Comparison of ENCODE assay signal across 9 cellular contexts in the genomic region with DNA sequence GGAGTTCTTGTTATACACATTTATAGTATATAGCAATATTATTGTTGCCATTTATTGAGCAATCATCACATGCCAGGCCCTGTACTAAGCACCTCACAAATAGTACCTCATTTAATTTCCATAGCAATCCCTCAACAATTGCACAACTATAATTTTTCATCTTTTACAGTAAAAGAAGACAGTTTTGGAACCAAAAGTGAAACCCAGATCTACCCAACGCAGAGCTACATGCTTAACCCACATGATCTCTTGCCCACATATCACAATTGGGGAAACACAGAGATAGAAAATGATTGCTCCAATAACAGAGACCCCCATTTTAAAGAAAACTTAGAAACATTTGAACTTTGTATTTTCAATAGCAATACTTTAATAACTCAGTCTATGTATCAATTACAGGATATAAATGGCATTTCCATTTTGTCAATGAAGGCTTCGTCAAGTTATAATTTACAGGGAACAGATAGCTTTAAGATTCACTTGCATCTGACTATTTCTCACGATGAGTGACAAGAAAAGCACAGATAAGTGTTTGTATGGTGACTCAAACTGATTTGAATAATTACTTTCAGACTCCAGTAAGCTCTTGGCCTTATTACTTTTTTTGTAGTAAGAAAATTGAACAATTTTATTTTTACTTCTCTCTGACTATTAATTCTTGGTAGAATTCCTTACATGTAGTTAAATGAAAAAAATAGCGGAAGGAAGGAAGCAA. TPM values are rescaled to one million over a fixed set of nuclear protein-coding genes. Genes with fewer than 3 reads are reported as not detected.
DNase-seq lines count a peak whose midpoint lies in the region; ATAC-seq, FAIRE-seq and TF ChIP-seq lines count a peak whose summit lies in the region.
"Had no signal": no experiment of that assay in that cellular context is flagged by ENCODE, and none has a peak within 500 bp of the region (broad histone marks: within the 10 kb centered on the region; RNA-seq: fewer than 3 reads in every experiment).

No MANE protein-coding gene starts in this region.

- no peaks in the 10 kb centered on the region for H3K36me3 Mint-ChIP-seq in activated CD8-positive, alpha-beta memory T cell treated with anti-CD3 and anti-CD28 coated beads, Interleukin-2, amount 10 ng/mL, durations not matched to agents 7 days and 5 days
- no peaks in the 10 kb centered on the region for H3K36me3 Mint-ChIP-seq in T-helper 2 cell treated with Interferon-gamma antibody and Interleukin-4, amounts not matched to agents 5 μg/mL and 100 μg/mL, for 36 hours (ENCODE audit: low read depth)

- 57% methylated on average over 4 of the region's 4 CpGs for WGBS in HepG2 (ENCODE audit: low lambda C conversion rate)

- peak; percentile 55 for ATAC-seq in activated CD8-positive, alpha-beta memory T cell treated with anti-CD3 and anti-CD28 coated beads, Interleukin-2, amount 10 ng/mL, durations not matched to agents 7 days and 5 days
- ATAC-seq in HG03025 (IDR thresholded peaks at IDR 0.05; ENCODE audit: low FRiP score, unreplicated experiment) (peak; percentile 72), HepG2 (no peak)

- no peak for DNase-seq in activated CD8-positive, alpha-beta memory T cell treated with anti-CD3 and anti-CD28 coated beads, Interleukin-2, amount 10 ng/mL, durations not matched to agents 7 days and 5 days
- no peak for DNase-seq in activated CD8-positive, alpha-beta memory T cell treated with anti-CD3 and anti-CD28 coated beads, Interleukin-2, amount 50 U/mL, for 4 hours
- no peak for DNase-seq in T-helper 2 cell treated with Interferon-gamma antibody and Interleukin-4, amounts not matched to agents 5 μg/mL and 100 μg/mL, for 36 hours (ENCODE audit: low spot score)
- DNase-seq in NCI-H1930 (lab: John Stamatoyannopoulos, UW) = no peak
- DNase-seq in activated gamma-delta T cell (lab: John Stamatoyannopoulos, UW) = no peak
- no peak for DNase-seq in HepG2 (ENCODE audit: low spot score)
- DNase-seq: NCI-H226 had no signal

- intact Hi-C loops in HepG2 (cut with micrococcal nuclease; ENCODE audit: unreplicated experiment) = no loop called here

- no peak overlapping the region for H2AFZ ChIP-seq in HepG2 (ENCODE audit: low read length)

- FAIRE-seq in HepG2 (lab: Jason Lieb, UNC) = no peak

- H3K27ac ChIP-seq in subcutaneous abdominal adipose tissue (ENCODE audit: low read depth, low read length) = peak overlapping the region; percentile 80
- H3K27ac ChIP-seq in HepG2 (ENCODE audit: extremely low read length, insufficient read depth, low read length) = no peak overlapping the region

- no peaks in the 10 kb centered on the region for H3K27me3 Mint-ChIP-seq in activated CD8-positive, alpha-beta memory T cell treated with anti-CD3 and anti-CD28 coated beads, Interleukin-2, amount 10 ng/mL, durations not matched to agents 7 days and 5 days
- H3K27me3 Mint-ChIP-seq in T-helper 2 cell treated with Interferon-gamma antibody and Interleukin-4, amounts not matched to agents 5 μg/mL and 100 μg/mL, for 36 hours (ENCODE audit: low read depth) = no peaks in the 10 kb centered on the region

- no peaks in the 10 kb centered on the region for H4K20me1 ChIP-seq in HepG2 (ENCODE audit: insufficient read depth, low read length)

- H3K9me3 ChIP-seq in subcutaneous abdominal adipose tissue (ENCODE audit: control insufficient read depth in 5 of 5, low read length in 5 of 5) = no peaks in the 10 kb centered on the region
- H3K9me3 ChIP-seq in HepG2 (ENCODE audit: low read length) = no peaks in the 10 kb centered on the region

- POLR2A ChIA-PET in HepG2 (lab: Yijun Ruan, JAX) = no interaction called here

- H3K4me1 Mint-ChIP-seq in activated CD8-positive, alpha-beta memory T cell treated with anti-CD3 and anti-CD28 coated beads, Interleukin-2, amount 10 ng/mL, durations not matched to agents 7 days and 5 days = no peaks in the 10 kb centered on the region
- H3K4me1 Mint-ChIP-seq in T-helper 2 cell treated with Interferon-gamma antibody and Interleukin-4, amounts not matched to agents 5 μg/mL and 100 μg/mL, for 36 hours (ENCODE audit: low read depth) = peaks cover 9% of the 10 kb centered on the region

- peak overlapping the region; percentile 22 for H3K27ac Mint-ChIP-seq in activated CD8-positive, alpha-beta memory T cell treated with anti-CD3 and anti-CD28 coated beads, Interleukin-2, amount 10 ng/mL, durations not matched to agents 7 days and 5 days
- peak overlapping the region; percentile 24 for H3K27ac Mint-ChIP-seq in T-helper 2 cell treated with Interferon-gamma antibody and Interleukin-4, amounts not matched to agents 5 μg/mL and 100 μg/mL, for 36 hours

- H3K4me3 ChIP-seq in subcutaneous abdominal adipose tissue (ENCODE audit: low read depth in 1 of 5, low read length in 5 of 5) (peak overlapping the region in 4 of 5 donors; percentile 6 to 52 (median 37)), HepG2 (replicated peaks in 1 of 3; ENCODE audit: insufficient read depth in 1 of 3, low read depth in 2 of 3, low read length in 3 of 3) (no peak overlapping the region)

- no peak for TF ChIP-seq CTCF in HepG2 (CRISPR knock-in tag; IDR thresholded peaks at IDR 0.05)

- CTCF ChIA-PET in activated CD8-positive, alpha-beta memory T cell treated with anti-CD3 and anti-CD28 coated beads, Interleukin-2, amount 10 ng/mL, durations not matched to agents 7 days and 5 days (lab: Charles Lee) = no interaction called here
- CTCF ChIA-PET in HepG2 (lab: Yijun Ruan, JAX; ENCODE audit: low intra/inter-chr PET ratio, low total read pairs) = no interaction called here

- no peak overlapping the region for H3K4me2 ChIP-seq in HepG2 (ENCODE audit: low read depth, low read length)

- in situ Hi-C loops in HepG2 (cut with HindIII; ENCODE audit: extremely low pct_ligation_motif_present, low pct_unique_long_range_greater_than_20kb) = no loop called here

- no peak for TF ChIP-seq EP300 in HepG2 (IDR thresholded peaks at IDR 0.05; ENCODE audit: low read depth in 2 of 2, low read length in 2 of 2)
- TF ChIP-seq EP300 in HepG2 (CRISPR knock-in tag; IDR thresholded peaks at IDR 0.05; ENCODE audit: borderline replicate concordance) = no peak

- TF ChIP-seq RAD21 in HepG2 (CRISPR knock-in tag; IDR thresholded peaks at IDR 0.05) = no peak

- TF ChIP-seq POLR2A in HepG2 (IDR thresholded peaks at IDR 0.05; ENCODE audit: insufficient read depth in 1 of 2, low read depth in 2 of 2, low read length in 2 of 2) = no peak

- H3K79me2 ChIP-seq in HepG2 (ENCODE audit: insufficient read depth, low read length) = no peaks in the 10 kb centered on the region

- peaks cover 0 to 8% (median 4%) of the 10 kb centered on the region in 5 donors for H3K4me1 ChIP-seq in subcutaneous abdominal adipose tissue (ENCODE audit: control insufficient read depth in 5 of 5, insufficient read depth in 5 of 5, low read length in 5 of 5)
- H3K4me1 ChIP-seq in HepG2 (ENCODE audit: insufficient read depth, low read length) = no peaks in the 10 kb centered on the region

- BruUV-seq in HepG2 (replicated peaks; lab: Mats Ljungman, UMichigan) = no TSS peak

- H3K36me3 ChIP-seq in subcutaneous abdominal adipose tissue (ENCODE audit: control insufficient read depth in 5 of 5, insufficient read depth in 5 of 5, low read length in 5 of 5) (no peaks in the 10 kb centered on the region), HepG2 (replicated peaks in 1 of 2; ENCODE audit: control insufficient read depth in 1 of 2, insufficient read depth in 2 of 2, low read length in 2 of 2) (no peaks in the 10 kb centered on the region)

- H3K27me3 ChIP-seq in subcutaneous abdominal adipose tissue (ENCODE audit: control insufficient read depth in 5 of 5, insufficient read depth in 4 of 5, low read length in 5 of 5) = no peaks in the 10 kb centered on the region
- H3K27me3 ChIP-seq in HepG2 (ENCODE audit: control insufficient read depth in 1 of 2, insufficient read depth in 2 of 2, low read length in 2 of 2) = no peaks in the 10 kb centered on the region

- peak overlapping the region; percentile 5 for H3K4me3 Mint-ChIP-seq in activated CD8-positive, alpha-beta memory T cell treated with anti-CD3 and anti-CD28 coated beads, Interleukin-2, amount 10 ng/mL, durations not matched to agents 7 days and 5 days
- peak overlapping the region; percentile 33 for H3K4me3 Mint-ChIP-seq in T-helper 2 cell treated with Interferon-gamma antibody and Interleukin-4, amounts not matched to agents 5 μg/mL and 100 μg/mL, for 36 hours

- H3K9me3 Mint-ChIP-seq in activated CD8-positive, alpha-beta memory T cell treated with anti-CD3 and anti-CD28 coated beads, Interleukin-2, amount 10 ng/mL, durations not matched to agents 7 days and 5 days (ENCODE audit: low read depth) = peaks cover 2% of the 10 kb centered on the region
- H3K9me3 Mint-ChIP-seq in T-helper 2 cell treated with Interferon-gamma antibody and Interleukin-4, amounts not matched to agents 5 μg/mL and 100 μg/mL, for 36 hours = no peaks in the 10 kb centered on the region

- H3K9ac ChIP-seq in subcutaneous abdominal adipose tissue (ENCODE audit: low read length in 5 of 5) (peak overlapping the region in 4 of 5 donors; percentile 4 to 51 (median 18)), HepG2 (ENCODE audit: insufficient read depth, low read depth, low read length) (no peak overlapping the region)

RNA-seq across cellular contexts. Expression of a gene that starts 38.7 kb away (rescaled TPM):
- 10 to 100 TPM; 11.8 to 21.3 TPM for total RNA-seq in activated CD8-positive, alpha-beta memory T cell treated with anti-CD3 and anti-CD28 coated beads, Interleukin-2, amount 10 ng/mL, durations not matched to agents 7 days and 5 days
- 66.4 and 84.6 TPM in 2 replicates for total RNA-seq in HepG2 (2016; rRNA removed; fragmentation: Illumina TruSeq; extraction: Trizol)
- 64.1 and 70.2 TPM in 2 replicates for total RNA-seq in HepG2 (2016; cell fraction: cytosol; rRNA removed; fragmentation: Illumina TruSeq; extraction: Trizol; ENCODE audit: low read depth)
- total RNA-seq in HepG2 (2016; cell fraction: insoluble cytoplasmic fraction; rRNA removed; fragmentation: Illumina TruSeq; extraction: Trizol) = 64.3 and 82.0 TPM in 2 replicates
- total RNA-seq in HepG2 (2016; cell fraction: membrane; rRNA removed; fragmentation: Illumina TruSeq; extraction: Trizol) = 93.5 and 98.5 TPM in 2 replicates
- total RNA-seq in HepG2 (2016; cell fraction: nucleus; rRNA removed; fragmentation: Illumina TruSeq; extraction: Trizol) = 42.1 and 53.1 TPM in 2 replicates
- polyA plus RNA-seq in HepG2 (2011; rRNA removed) = 42.8 and 47.6 TPM in 2 replicates
- 36.3 and 39.4 TPM in 2 replicates for polyA plus RNA-seq in HepG2 (2011; cell fraction: cytosol; rRNA removed)
- 30.4 and 34.1 TPM in 2 replicates for polyA plus RNA-seq in HepG2 (2011; cell fraction: nucleus; rRNA removed)
- 57.1 and 80.5 TPM in 2 replicates for polyA plus RNA-seq in HepG2 (2012)
- polyA plus RNA-seq in HepG2 (2016; cell fraction: cytosol; fragmentation: Illumina TruSeq; extraction: Trizol; ENCODE audit: low read depth) = 73.6 and 85.5 TPM in 2 replicates
- polyA plus RNA-seq in HepG2 (2016; cell fraction: insoluble cytoplasmic fraction; fragmentation: Illumina TruSeq; extraction: Trizol; ENCODE audit: low read depth) = 81.6 and 82.7 TPM in 2 replicates
- polyA plus RNA-seq in HepG2 (2016; cell fraction: membrane; fragmentation: Illumina TruSeq; extraction: Trizol; ENCODE audit: low read depth) = 79.3 and 86.2 TPM in 2 replicates
- polyA plus RNA-seq in HepG2 (2016; cell fraction: nucleus; fragmentation: Illumina TruSeq; extraction: Trizol; ENCODE audit: insufficient read depth, low read depth) = 44.8 and 45.2 TPM in 2 replicates
- 36.4 and 43.0 TPM in 2 replicates for polyA minus RNA-seq in HepG2 (2011; rRNA and poly(A)+ RNA removed; ENCODE audit: low replicate concordance)
- 45.0 and 52.9 TPM in 2 replicates for polyA minus RNA-seq in HepG2 (2011; cell fraction: cytosol; rRNA and poly(A)+ RNA removed)
- 135 and 139 TPM in 2 replicates for polyA minus RNA-seq in HepG2 (2011; cell fraction: nucleus; rRNA and poly(A)+ RNA removed)

RNA-seq across cellular contexts. Expression of a gene that starts 39.9 kb away (rescaled TPM):
- not detected for total RNA-seq in activated CD8-positive, alpha-beta memory T cell treated with anti-CD3 and anti-CD28 coated beads, Interleukin-2, amount 10 ng/mL, durations not matched to agents 7 days and 5 days
- total RNA-seq in HepG2 (2016; rRNA removed; fragmentation: Illumina TruSeq; extraction: Trizol) = 0.46 TPM in 1 of 2 replicates, not detected in the other
- total RNA-seq in HepG2 (2016; cell fraction: cytosol; rRNA removed; fragmentation: Illumina TruSeq; extraction: Trizol; ENCODE audit: low read depth) = 0.71 and 1.1 TPM in 2 replicates
- 0.37 TPM in 1 of 2 replicates, not detected in the other for total RNA-seq in HepG2 (2016; cell fraction: insoluble cytoplasmic fraction; rRNA removed; fragmentation: Illumina TruSeq; extraction: Trizol)
- 0.49 and 0.83 TPM in 2 replicates for total RNA-seq in HepG2 (2016; cell fraction: membrane; rRNA removed; fragmentation: Illumina TruSeq; extraction: Trizol)
- total RNA-seq in HepG2 (2016; cell fraction: nucleus; rRNA removed; fragmentation: Illumina TruSeq; extraction: Trizol) = 1.1 and 1.6 TPM in 2 replicates
- 0.03 and 0.14 TPM in 2 replicates for polyA plus RNA-seq in HepG2 (2011; rRNA removed)
- 0.04 and 0.09 TPM in 2 replicates for polyA plus RNA-seq in HepG2 (2011; cell fraction: cytosol; rRNA removed)
- not detected in 2 replicates for polyA plus RNA-seq in HepG2 (2011; cell fraction: nucleus; rRNA removed)
- 0.42 TPM in 1 of 2 replicates, not detected in the other for polyA plus RNA-seq in HepG2 (2012)
- polyA plus RNA-seq in HepG2 (2016; cell fraction: cytosol; fragmentation: Illumina TruSeq; extraction: Trizol; ENCODE audit: low read depth) = 0.34 TPM in 1 of 2 replicates, not detected in the other
- not detected in 2 replicates for polyA plus RNA-seq in HepG2 (2016; cell fraction: insoluble cytoplasmic fraction; fragmentation: Illumina TruSeq; extraction: Trizol; ENCODE audit: low read depth)
- not detected in 2 replicates for polyA plus RNA-seq in HepG2 (2016; cell fraction: membrane; fragmentation: Illumina TruSeq; extraction: Trizol; ENCODE audit: low read depth)
- polyA plus RNA-seq in HepG2 (2016; cell fraction: nucleus; fragmentation: Illumina TruSeq; extraction: Trizol; ENCODE audit: insufficient read depth, low read depth) = not detected in 2 replicates
- 0.32 and 1.1 TPM in 2 replicates for polyA minus RNA-seq in HepG2 (2011; rRNA and poly(A)+ RNA removed; ENCODE audit: low replicate concordance)
- polyA minus RNA-seq in HepG2 (2011; cell fraction: cytosol; rRNA and poly(A)+ RNA removed) = 1.1 TPM in 1 of 2 replicates, not detected in the other
- polyA minus RNA-seq in HepG2 (2011; cell fraction: nucleus; rRNA and poly(A)+ RNA removed) = 3.4 and 3.6 TPM in 2 replicates

Comparison
In these comparisons a context has a peak if more than half of its experiments do, and no peak if none do; other contexts are left out.
1. H3K4me3 ChIP-seq: peak in subcutaneous abdominal adipose tissue (4 of 5); none in HepG2 (0 of 3).